28 cellular contexts compared by ENCODE assay signal in genomic region chr2:179891237-179891636, GRCh38. TPM values are rescaled to one million over a fixed set of nuclear protein-coding genes. Genes with fewer than 3 reads are reported as not detected.
DNase-seq lines count a peak whose midpoint lies in the region; ATAC-seq and TF ChIP-seq lines count a peak whose summit lies in the region.
"Had no signal": no experiment of that assay in that cellular context is flagged by ENCODE, and none has a peak within 500 bp of the region (broad histone marks: within the 10 kb centered on the region; RNA-seq: fewer than 3 reads in every experiment).

No MANE protein-coding gene starts in this region.

- H3K9me3 ChIP-seq in transverse colon (no peaks in the 10 kb centered on the region), sigmoid colon (no peaks in the 10 kb centered on the region)
- H3K9me3 ChIP-seq: BE2C had no signal

- DNase-seq in left colon (peak; percentile 11 to 33), putamen (ENCODE audit: low spot score) (peak; percentile 47), transverse colon (peak; percentile 35), NCI-H345 (lab: John Stamatoyannopoulos, UW) (no peak), LoVo (ENCODE audit: low spot score) (no peak), sigmoid colon (no peak)
- DNase-seq: 8988T; ACHN; BE2C; C1 segment of cervical spinal cord; CD4-positive, alpha-beta memory T cell; CD4-positive, CD25-positive, alpha-beta regulatory T cell; CD8-positive, alpha-beta memory T cell; COR-L47; DMS 273 treated with DMSO at 0.1 percent for 48 hours; DMS153; DMS53; DMS79; DND-41; EL; GDM1 had no signal

- TF ChIP-seq POLR2A in transverse colon (IDR thresholded peaks at IDR 0.05) (no peak), sigmoid colon (IDR thresholded peaks at IDR 0.05) (no peak)

- TF ChIP-seq EP300 in transverse colon (IDR thresholded peaks at IDR 0.05; ENCODE audit: low read depth) (peak; percentile 6), sigmoid colon (IDR thresholded peaks at IDR 0.05) (no peak)

- H3K27me3 ChIP-seq in transverse colon (no peaks in the 10 kb centered on the region), sigmoid colon (no peaks in the 10 kb centered on the region)
- H3K27me3 ChIP-seq: BE2C, BLaER1 had no signal

- H3K4me1 ChIP-seq in transverse colon (peaks cover 0 to 6% (median 0%) of the 10 kb centered on the region in 4 donors), sigmoid colon (no peaks in the 10 kb centered on the region)
- H3K4me1 ChIP-seq: BE2C, BLaER1 had no signal

- intact Hi-C loops in left colon (cut with DNase I, micrococcal nuclease) (no loop called here), transverse colon (cut with DNase I; ENCODE audit: low total_unique reads) (no loop called here), sigmoid colon (cut with DNase I) (no loop called here)

- peak; percentile 100 for ATAC-seq in left colon
- ATAC-seq: GM12878 had no signal

- H3K4me3 ChIP-seq in transverse colon (no peak overlapping the region), sigmoid colon (no peak overlapping the region)
- H3K4me3 ChIP-seq: BLaER1, GM12878 had no signal

- 53 to 61% methylated on average over 2 of the region's 2 CpGs for WGBS in transverse colon (ENCODE audit: low coverage in 1 of 2), 2 donors
- WGBS in sigmoid colon, 2 donors: 19 to 65% methylated on average over 2 of the region's 2 CpGs

- no peak for TF ChIP-seq CTCF in transverse colon (IDR thresholded peaks at IDR 0.05)
- TF ChIP-seq CTCF in sigmoid colon (IDR thresholded peaks at IDR 0.05): no peak

- in situ Hi-C loops in transverse colon (cut with MboI; ENCODE audit: low pct_ligation_motif_present in 1 of 4, low pct_unique_long_range_greater_than_20kb in 1 of 4, low sequenced_read_pairs in 3 of 4): no loop called here

- H3K27ac ChIP-seq in transverse colon: peak overlapping the region in 3 of 4 donors; percentile 7 to 49 (median 48)
- H3K27ac ChIP-seq in sigmoid colon: no peak overlapping the region
- H3K27ac ChIP-seq: BLaER1 had no signal

- H3K36me3 ChIP-seq in transverse colon (no peaks in the 10 kb centered on the region), sigmoid colon (no peaks in the 10 kb centered on the region)
- H3K36me3 ChIP-seq: BE2C, BLaER1 had no signal

RNA-seq across cellular contexts. Expression of gene ZNF385B, which starts 29.8 kb away (rescaled TPM):
- total RNA-seq in left colon: 1 to 10 TPM in 1 of 2 donors, under 1 TPM in 1; 0.61 to 1.2 TPM
- 1 to 10 TPM; 1.2 to 6.0 (median 2.4) TPM for total RNA-seq in transverse colon
- total RNA-seq in sigmoid colon: 1 to 10 TPM; 2.2 to 5.6 (median 3.0) TPM
- 1 to 10 TPM in 1 of 3 donors, under 1 TPM in 1, not detected in 1; 0.35 to 3.6 TPM for polyA plus RNA-seq in sigmoid colon
- total RNA-seq: A673; CD4-positive, alpha-beta memory T cell; CD4-positive, CD25-positive, alpha-beta regulatory T cell; CD8-positive, alpha-beta memory T cell; Daoy; G401; GM12878 had no signal
- polyA plus RNA-seq: AG04450; CD14-positive monocyte; CD4-positive, alpha-beta memory T cell; CD4-positive, CD25-positive, alpha-beta regulatory T cell; CD8-positive, alpha-beta memory T cell; GM12878 had no signal

Comparison
In these comparisons a context has a peak if more than half of its experiments do, and no peak if none do; other contexts are left out.
1. DNase-seq: peak in left colon (2 of 2), putamen (single experiment) and transverse colon (single experiment); none in NCI-H345 (single experiment), LoVo (single experiment) and sigmoid colon (single experiment).
2. H3K27ac ChIP-seq: peak in transverse colon (3 of 4); none in sigmoid colon (0 of 4).